ENCODE assay signal across 18 cellular contexts in the genomic region with DNA sequence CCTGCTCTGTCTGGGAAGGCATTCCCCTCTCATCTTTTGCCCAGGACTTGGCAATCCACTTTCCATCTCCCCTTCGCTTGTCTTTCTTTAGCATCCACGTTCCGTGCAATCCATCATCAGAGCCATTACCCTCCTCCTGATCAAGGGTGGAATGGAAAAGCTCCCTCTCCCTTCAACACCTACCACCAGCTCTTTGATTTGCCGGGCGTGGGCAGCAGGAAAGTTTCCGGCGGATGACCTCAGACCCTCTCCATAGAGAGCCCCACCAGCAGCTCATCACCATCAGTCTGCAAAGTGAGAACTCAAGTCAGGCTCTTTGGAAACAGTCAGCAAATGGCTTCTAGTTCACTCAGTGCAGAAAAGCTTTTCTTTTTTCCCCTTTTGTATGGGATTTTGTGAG.
"Had no signal": no experiment of that assay in that cellular context is flagged by ENCODE, and none has a peak within 500 bp of the region (broad histone marks: within the 10 kb centered on the region; RNA-seq: fewer than 3 reads in every experiment).

No MANE protein-coding gene starts in this region.

- H3K4me2 ChIP-seq: hepatocyte had no signal

- H3K4me1 ChIP-seq: foreskin keratinocyte, right atrium auricular region, stomach, transverse colon had no signal

- H3K36me3 Mint-ChIP-seq: natural killer cell had no signal

- H3K4me1 Mint-ChIP-seq: central memory CD8-positive, alpha-beta T cell; natural killer cell had no signal

- H3K9me3 Mint-ChIP-seq: central memory CD8-positive, alpha-beta T cell; natural killer cell had no signal

- H3K27ac ChIP-seq: foreskin keratinocyte, hepatocyte, neutrophil, right atrium auricular region, sigmoid colon, skin epidermis, stomach, thoracic aorta, transverse colon had no signal

- H3K9me3 ChIP-seq: neutrophil, thoracic aorta, transverse colon had no signal

- H3K36me3 ChIP-seq: neutrophil, right atrium auricular region, sigmoid colon, stomach, thoracic aorta, transverse colon had no signal

- H3K27me3 Mint-ChIP-seq: dendritic cell treated with granulocyte-macrophage colony-stimulating factor and Interleukin-4, amounts not matched to agents 40 ng/mL and 50 ng/mL, for 4 days had no signal

- H3K79me2 ChIP-seq: hepatocyte had no signal

- DNase-seq: foreskin keratinocyte; left colon; mammary epithelial cell; natural killer cell; posterior cingulate gyrus; sigmoid colon; stimulated activated CD4-positive, alpha-beta T cell treated with anti-CD3 and anti-CD28 coated beads, Interleukin-12 subunit alpha, Interleukin-12 subunit beta, amount 100 ng/mL, for 4 hours; stimulated activated naive CD4-positive, alpha-beta T cell; stomach; substantia nigra; transverse colon had no signal

- H2AFZ ChIP-seq: hepatocyte had no signal

- H3K4me3 Mint-ChIP-seq: central memory CD8-positive, alpha-beta T cell; dendritic cell treated with granulocyte-macrophage colony-stimulating factor and Interleukin-4, amounts not matched to agents 40 ng/mL and 50 ng/mL, for 4 days; natural killer cell had no signal

- H3K27ac Mint-ChIP-seq: dendritic cell treated with granulocyte-macrophage colony-stimulating factor and Interleukin-4, amounts not matched to agents 40 ng/mL and 50 ng/mL, for 4 days; natural killer cell had no signal

- H3K4me3 ChIP-seq: hepatocyte, right atrium auricular region, sigmoid colon, skin epidermis, stomach, thoracic aorta, transverse colon had no signal

- H3K27me3 ChIP-seq: foreskin keratinocyte, hepatocyte, neutrophil, right atrium auricular region, stomach, transverse colon had no signal

- ATAC-seq: foreskin keratinocyte, left colon, natural killer cell had no signal
